In the genomic region with DNA sequence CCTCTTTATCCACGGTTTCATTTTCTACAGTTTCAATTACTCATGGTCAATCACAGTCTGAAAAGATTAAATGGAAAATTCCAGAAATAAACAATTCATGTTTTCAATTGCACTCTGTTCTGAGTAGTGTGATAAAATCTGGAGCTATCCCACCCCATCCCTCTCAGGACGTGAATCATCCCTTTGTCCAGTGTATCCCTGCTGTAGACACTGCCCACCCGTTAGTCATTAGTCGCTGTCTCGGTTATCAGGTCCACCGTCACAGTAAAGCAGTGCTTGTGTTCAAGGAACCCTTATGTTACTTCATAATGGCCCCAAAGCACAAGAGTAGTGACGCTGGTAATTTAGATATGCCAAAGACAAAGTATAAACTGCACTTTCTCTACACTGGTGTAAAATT, we compare ENCODE assay signal across 1 cellular context.
A peak's percentile ranks its signal among the peaks of the same experiment; 100 is the strongest.
TF ChIP-seq lines count a peak whose summit lies in the region.

No MANE protein-coding gene starts in this region.

TF ChIP-seq in K562, 482 proteins besides CTCF, POLR2A, EP300 and RAD21 (continued from another document and continues in another):
- TF ChIP-seq TAF7 (tag; IDR thresholded peaks at IDR 0.05) (no peak), MAFF (IDR thresholded peaks at IDR 0.05; ENCODE audit: low read length) (no peak), KLF10 (CRISPR knock-in tag; IDR thresholded peaks at IDR 0.05) (no peak), ETS2 (tag; IDR thresholded peaks at IDR 0.05; ENCODE audit: borderline replicate concordance, poor library complexity, severe bottlenecking) (no peak), RFX7 (CRISPR knock-in tag; IDR thresholded peaks at IDR 0.05) (no peak), CAMTA2 (CRISPR knock-in tag; conservative IDR thresholded peaks at IDR 0.05) (no peak), FOXK2 (conservative IDR thresholded peaks at IDR 0.05 in 1 of 2, IDR thresholded peaks at IDR 0.05 in 1 of 2; ENCODE audit: low read depth in 2 of 2) (no peak), ZNF589 (CRISPR knock-in tag; IDR thresholded peaks at IDR 0.05; ENCODE audit: low read depth) (0 out of 2 replicates have a peak, but pooled peaks have one; percentile 54), ZNF24 (IDR thresholded peaks at IDR 0.05) (0 out of 2 replicates have a peak, but pooled peaks have one; percentile 25), NR2C2 (CRISPR knock-in tag; IDR thresholded peaks at IDR 0.05) (no peak), NR2C2 (tag; IDR thresholded peaks at IDR 0.05) (no peak), HOXB6 (CRISPR knock-in tag; IDR thresholded peaks at IDR 0.05; ENCODE audit: borderline replicate concordance) (no peak), ESRRB (CRISPR knock-in tag; IDR thresholded peaks at IDR 0.05; ENCODE audit: borderline replicate concordance) (no peak), ZFPM2 (CRISPR knock-in tag; IDR thresholded peaks at IDR 0.05) (no peak), CREM (IDR thresholded peaks at IDR 0.05; ENCODE audit: low read depth) (peak; percentile 73), HNRNPLL (IDR thresholded peaks at IDR 0.05; ENCODE audit: low read depth, low read length, poor library complexity, severe bottlenecking) (no peak), THRAP3 (IDR thresholded peaks at IDR 0.05; ENCODE audit: borderline replicate concordance) (no peak), OTX1 (CRISPR knock-in tag; IDR thresholded peaks at IDR 0.05) (no peak), SREBF2 (CRISPR knock-in tag; IDR thresholded peaks at IDR 0.05) (no peak), XRCC5 (IDR thresholded peaks at IDR 0.05; ENCODE audit: low read depth, low read length) (no peak), NR2F6 (CRISPR knock-in tag; IDR thresholded peaks at IDR 0.05) (no peak), ARID1B (IDR thresholded peaks at IDR 0.05) (peak; percentile 60; the same call in 1 of the 2 replicates), IFI16 (CRISPR knock-in tag; IDR thresholded peaks at IDR 0.05) (no peak), CREB1 (IDR thresholded peaks at IDR 0.05) (no peak), CREB1 (CRISPR knock-in tag; IDR thresholded peaks at IDR 0.05) (no peak), CCAR2 (IDR thresholded peaks at IDR 0.05; ENCODE audit: low read depth, low read length) (no peak), MAZ (CRISPR knock-in tag; conservative IDR thresholded peaks at IDR 0.05 in 1 of 2, IDR thresholded peaks at IDR 0.05 in 1 of 2) (0 out of 4 replicates have a peak, but pooled peaks of 1 of the 2 experiments have one; percentile 16), TAF15 (IDR thresholded peaks at IDR 0.05; ENCODE audit: low read depth, low read length) (no peak), ZNF175 (CRISPR knock-in tag; IDR thresholded peaks at IDR 0.05; ENCODE audit: low read depth) (0 out of 2 replicates have a peak, but pooled peaks have one; percentile 39), NFRKB (IDR thresholded peaks at IDR 0.05; ENCODE audit: low read depth) (no peak), SP2 (IDR thresholded peaks at IDR 0.05; ENCODE audit: extremely low read depth, low read depth, low read length, poor library complexity, severe bottlenecking) (no peak), DPF2 (IDR thresholded peaks at IDR 0.05) (peak; percentile 29; the same call in 1 of the 2 replicates), SMARCA4 (IDR thresholded peaks at IDR 0.05) (peak; percentile 69; the same call in 1 of the 2 replicates), ZNF121 (CRISPR knock-in tag; conservative IDR thresholded peaks at IDR 0.05) (no peak), HNRNPK (IDR thresholded peaks at IDR 0.05; ENCODE audit: low read depth, low read length, poor library complexity, severe bottlenecking) (no peak)
- TF ChIP-seq, protein P1, sequence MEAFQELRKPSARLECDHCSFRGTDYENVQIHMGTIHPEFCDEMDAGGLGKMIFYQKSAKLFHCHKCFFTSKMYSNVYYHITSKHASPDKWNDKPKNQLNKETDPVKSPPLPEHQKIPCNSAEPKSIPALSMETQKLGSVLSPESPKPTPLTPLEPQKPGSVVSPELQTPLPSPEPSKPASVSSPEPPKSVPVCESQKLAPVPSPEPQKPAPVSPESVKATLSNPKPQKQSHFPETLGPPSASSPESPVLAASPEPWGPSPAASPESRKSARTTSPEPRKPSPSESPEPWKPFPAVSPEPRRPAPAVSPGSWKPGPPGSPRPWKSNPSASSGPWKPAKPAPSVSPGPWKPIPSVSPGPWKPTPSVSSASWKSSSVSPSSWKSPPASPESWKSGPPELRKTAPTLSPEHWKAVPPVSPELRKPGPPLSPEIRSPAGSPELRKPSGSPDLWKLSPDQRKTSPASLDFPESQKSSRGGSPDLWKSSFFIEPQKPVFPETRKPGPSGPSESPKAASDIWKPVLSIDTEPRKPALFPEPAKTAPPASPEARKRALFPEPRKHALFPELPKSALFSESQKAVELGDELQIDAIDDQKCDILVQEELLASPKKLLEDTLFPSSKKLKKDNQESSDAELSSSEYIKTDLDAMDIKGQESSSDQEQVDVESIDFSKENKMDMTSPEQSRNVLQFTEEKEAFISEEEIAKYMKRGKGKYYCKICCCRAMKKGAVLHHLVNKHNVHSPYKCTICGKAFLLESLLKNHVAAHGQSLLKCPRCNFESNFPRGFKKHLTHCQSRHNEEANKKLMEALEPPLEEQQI (IDR thresholded peaks at IDR 0.05), result no peak
- TF ChIP-seq, protein P2, sequence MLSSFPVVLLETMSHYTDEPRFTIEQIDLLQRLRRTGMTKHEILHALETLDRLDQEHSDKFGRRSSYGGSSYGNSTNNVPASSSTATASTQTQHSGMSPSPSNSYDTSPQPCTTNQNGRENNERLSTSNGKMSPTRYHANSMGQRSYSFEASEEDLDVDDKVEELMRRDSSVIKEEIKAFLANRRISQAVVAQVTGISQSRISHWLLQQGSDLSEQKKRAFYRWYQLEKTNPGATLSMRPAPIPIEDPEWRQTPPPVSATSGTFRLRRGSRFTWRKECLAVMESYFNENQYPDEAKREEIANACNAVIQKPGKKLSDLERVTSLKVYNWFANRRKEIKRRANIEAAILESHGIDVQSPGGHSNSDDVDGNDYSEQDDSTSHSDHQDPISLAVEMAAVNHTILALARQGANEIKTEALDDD (IDR thresholded peaks at IDR 0.05), result peak; percentile 79
- TF ChIP-seq, protein P3, sequence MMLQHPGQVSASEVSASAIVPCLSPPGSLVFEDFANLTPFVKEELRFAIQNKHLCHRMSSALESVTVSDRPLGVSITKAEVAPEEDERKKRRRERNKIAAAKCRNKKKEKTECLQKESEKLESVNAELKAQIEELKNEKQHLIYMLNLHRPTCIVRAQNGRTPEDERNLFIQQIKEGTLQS (IDR thresholded peaks at IDR 0.05), result peak; percentile 60; the same call in 1 of the 2 replicates
- TF ChIP-seq, protein P3 (CRISPR knock-in tag; conservative IDR thresholded peaks at IDR 0.05), result no peak
- TF ChIP-seq, protein P4, sequence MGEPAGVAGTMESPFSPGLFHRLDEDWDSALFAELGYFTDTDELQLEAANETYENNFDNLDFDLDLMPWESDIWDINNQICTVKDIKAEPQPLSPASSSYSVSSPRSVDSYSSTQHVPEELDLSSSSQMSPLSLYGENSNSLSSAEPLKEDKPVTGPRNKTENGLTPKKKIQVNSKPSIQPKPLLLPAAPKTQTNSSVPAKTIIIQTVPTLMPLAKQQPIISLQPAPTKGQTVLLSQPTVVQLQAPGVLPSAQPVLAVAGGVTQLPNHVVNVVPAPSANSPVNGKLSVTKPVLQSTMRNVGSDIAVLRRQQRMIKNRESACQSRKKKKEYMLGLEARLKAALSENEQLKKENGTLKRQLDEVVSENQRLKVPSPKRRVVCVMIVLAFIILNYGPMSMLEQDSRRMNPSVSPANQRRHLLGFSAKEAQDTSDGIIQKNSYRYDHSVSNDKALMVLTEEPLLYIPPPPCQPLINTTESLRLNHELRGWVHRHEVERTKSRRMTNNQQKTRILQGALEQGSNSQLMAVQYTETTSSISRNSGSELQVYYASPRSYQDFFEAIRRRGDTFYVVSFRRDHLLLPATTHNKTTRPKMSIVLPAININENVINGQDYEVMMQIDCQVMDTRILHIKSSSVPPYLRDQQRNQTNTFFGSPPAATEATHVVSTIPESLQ (CRISPR knock-in tag; IDR thresholded peaks at IDR 0.05), result no peak
- TF ChIP-seq, protein P5, sequence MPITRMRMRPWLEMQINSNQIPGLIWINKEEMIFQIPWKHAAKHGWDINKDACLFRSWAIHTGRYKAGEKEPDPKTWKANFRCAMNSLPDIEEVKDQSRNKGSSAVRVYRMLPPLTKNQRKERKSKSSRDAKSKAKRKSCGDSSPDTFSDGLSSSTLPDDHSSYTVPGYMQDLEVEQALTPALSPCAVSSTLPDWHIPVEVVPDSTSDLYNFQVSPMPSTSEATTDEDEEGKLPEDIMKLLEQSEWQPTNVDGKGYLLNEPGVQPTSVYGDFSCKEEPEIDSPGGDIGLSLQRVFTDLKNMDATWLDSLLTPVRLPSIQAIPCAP (CRISPR knock-in tag; IDR thresholded peaks at IDR 0.05; ENCODE audit: borderline replicate concordance), result no peak
- TF ChIP-seq, protein P6, sequence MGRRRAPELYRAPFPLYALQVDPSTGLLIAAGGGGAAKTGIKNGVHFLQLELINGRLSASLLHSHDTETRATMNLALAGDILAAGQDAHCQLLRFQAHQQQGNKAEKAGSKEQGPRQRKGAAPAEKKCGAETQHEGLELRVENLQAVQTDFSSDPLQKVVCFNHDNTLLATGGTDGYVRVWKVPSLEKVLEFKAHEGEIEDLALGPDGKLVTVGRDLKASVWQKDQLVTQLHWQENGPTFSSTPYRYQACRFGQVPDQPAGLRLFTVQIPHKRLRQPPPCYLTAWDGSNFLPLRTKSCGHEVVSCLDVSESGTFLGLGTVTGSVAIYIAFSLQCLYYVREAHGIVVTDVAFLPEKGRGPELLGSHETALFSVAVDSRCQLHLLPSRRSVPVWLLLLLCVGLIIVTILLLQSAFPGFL (CRISPR knock-in tag; IDR thresholded peaks at IDR 0.05), result no peak
- TF ChIP-seq, protein P7, sequence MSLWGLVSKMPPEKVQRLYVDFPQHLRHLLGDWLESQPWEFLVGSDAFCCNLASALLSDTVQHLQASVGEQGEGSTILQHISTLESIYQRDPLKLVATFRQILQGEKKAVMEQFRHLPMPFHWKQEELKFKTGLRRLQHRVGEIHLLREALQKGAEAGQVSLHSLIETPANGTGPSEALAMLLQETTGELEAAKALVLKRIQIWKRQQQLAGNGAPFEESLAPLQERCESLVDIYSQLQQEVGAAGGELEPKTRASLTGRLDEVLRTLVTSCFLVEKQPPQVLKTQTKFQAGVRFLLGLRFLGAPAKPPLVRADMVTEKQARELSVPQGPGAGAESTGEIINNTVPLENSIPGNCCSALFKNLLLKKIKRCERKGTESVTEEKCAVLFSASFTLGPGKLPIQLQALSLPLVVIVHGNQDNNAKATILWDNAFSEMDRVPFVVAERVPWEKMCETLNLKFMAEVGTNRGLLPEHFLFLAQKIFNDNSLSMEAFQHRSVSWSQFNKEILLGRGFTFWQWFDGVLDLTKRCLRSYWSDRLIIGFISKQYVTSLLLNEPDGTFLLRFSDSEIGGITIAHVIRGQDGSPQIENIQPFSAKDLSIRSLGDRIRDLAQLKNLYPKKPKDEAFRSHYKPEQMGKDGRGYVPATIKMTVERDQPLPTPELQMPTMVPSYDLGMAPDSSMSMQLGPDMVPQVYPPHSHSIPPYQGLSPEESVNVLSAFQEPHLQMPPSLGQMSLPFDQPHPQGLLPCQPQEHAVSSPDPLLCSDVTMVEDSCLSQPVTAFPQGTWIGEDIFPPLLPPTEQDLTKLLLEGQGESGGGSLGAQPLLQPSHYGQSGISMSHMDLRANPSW (CRISPR knock-in tag; IDR thresholded peaks at IDR 0.05), result no peak
- TF ChIP-seq, protein P8, sequence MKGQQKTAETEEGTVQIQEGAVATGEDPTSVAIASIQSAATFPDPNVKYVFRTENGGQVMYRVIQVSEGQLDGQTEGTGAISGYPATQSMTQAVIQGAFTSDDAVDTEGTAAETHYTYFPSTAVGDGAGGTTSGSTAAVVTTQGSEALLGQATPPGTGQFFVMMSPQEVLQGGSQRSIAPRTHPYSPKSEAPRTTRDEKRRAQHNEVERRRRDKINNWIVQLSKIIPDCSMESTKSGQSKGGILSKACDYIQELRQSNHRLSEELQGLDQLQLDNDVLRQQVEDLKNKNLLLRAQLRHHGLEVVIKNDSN (CRISPR knock-in tag; IDR thresholded peaks at IDR 0.05), result no peak
- TF ChIP-seq, protein P9, sequence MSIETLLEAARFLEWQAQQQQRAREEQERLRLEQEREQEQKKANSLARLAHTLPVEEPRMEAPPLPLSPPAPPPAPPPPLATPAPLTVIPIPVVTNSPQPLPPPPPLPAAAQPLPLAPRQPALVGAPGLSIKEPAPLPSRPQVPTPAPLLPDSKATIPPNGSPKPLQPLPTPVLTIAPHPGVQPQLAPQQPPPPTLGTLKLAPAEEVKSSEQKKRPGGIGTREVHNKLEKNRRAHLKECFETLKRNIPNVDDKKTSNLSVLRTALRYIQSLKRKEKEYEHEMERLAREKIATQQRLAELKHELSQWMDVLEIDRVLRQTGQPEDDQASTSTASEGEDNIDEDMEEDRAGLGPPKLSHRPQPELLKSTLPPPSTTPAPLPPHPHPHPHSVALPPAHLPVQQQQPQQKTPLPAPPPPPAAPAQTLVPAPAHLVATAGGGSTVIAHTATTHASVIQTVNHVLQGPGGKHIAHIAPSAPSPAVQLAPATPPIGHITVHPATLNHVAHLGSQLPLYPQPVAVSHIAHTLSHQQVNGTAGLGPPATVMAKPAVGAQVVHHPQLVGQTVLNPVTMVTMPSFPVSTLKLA (conservative IDR thresholded peaks at IDR 0.05), result 0 out of 4 replicates have a peak, but pooled peaks of 1 of the 2 experiments have one; percentile 17
- TF ChIP-seq, protein P10, sequence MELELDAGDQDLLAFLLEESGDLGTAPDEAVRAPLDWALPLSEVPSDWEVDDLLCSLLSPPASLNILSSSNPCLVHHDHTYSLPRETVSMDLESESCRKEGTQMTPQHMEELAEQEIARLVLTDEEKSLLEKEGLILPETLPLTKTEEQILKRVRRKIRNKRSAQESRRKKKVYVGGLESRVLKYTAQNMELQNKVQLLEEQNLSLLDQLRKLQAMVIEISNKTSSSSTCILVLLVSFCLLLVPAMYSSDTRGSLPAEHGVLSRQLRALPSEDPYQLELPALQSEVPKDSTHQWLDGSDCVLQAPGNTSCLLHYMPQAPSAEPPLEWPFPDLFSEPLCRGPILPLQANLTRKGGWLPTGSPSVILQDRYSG (tag; conservative IDR thresholded peaks at IDR 0.05; ENCODE audit: low read depth), result no peak
- TF ChIP-seq, protein P11, sequence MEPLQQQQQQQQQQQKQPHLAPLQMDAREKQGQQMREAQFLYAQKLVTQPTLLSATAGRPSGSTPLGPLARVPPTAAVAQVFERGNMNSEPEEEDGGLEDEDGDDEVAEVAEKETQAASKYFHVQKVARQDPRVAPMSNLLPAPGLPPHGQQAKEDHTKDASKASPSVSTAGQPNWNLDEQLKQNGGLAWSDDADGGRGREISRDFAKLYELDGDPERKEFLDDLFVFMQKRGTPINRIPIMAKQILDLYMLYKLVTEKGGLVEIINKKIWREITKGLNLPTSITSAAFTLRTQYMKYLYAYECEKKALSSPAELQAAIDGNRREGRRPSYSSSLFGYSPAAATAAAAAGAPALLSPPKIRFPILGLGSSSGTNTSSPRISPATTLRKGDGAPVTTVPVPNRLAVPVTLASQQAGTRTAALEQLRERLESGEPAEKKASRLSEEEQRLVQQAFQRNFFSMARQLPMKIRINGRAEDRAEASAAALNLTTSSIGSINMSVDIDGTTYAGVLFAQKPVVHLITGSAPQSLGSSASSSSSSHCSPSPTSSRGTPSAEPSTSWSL (CRISPR knock-in tag; IDR thresholded peaks at IDR 0.05; ENCODE audit: borderline replicate concordance), result no peak
